In genomic region chr3:45320986-45321385, GRCh38 we compare ENCODE assay signal across 16 cellular contexts.
"Had no signal": no experiment of that assay in that cellular context is flagged by ENCODE, and none has a peak within 500 bp of the region (broad histone marks: within the 10 kb centered on the region; RNA-seq: fewer than 3 reads in every experiment).

No MANE protein-coding gene starts in this region.

- H3K36me3 Mint-ChIP-seq: naive thymus-derived CD8-positive, alpha-beta T cell had no signal

- H3K4me3 ChIP-seq: hepatocyte, pancreas, stomach, thoracic aorta, transverse colon had no signal

- H3K27ac Mint-ChIP-seq: progenitor cell of endocrine pancreas had no signal

- H3K36me3 ChIP-seq: pancreas, stomach, thoracic aorta, transverse colon had no signal

- H3K9me3 Mint-ChIP-seq: naive thymus-derived CD8-positive, alpha-beta T cell had no signal

- H3K4me3 Mint-ChIP-seq: naive thymus-derived CD8-positive, alpha-beta T cell had no signal

- DNase-seq: dermis blood vessel endothelial cell; effector CD4-positive, alpha-beta T cell; foreskin melanocyte; mammary epithelial cell; naive thymus-derived CD8-positive, alpha-beta T cell; nucleus accumbens; pancreas; right cardiac atrium; small intestine; stimulated activated CD4-positive, alpha-beta T cell treated with anti-CD3 and anti-CD28 coated beads, Interleukin-12 subunit alpha, Interleukin-12 subunit beta, amount 100 ng/mL, for 4 hours; stimulated activated naive CD4-positive, alpha-beta T cell; stomach; transverse colon had no signal

- H3K4me2 ChIP-seq: hepatocyte had no signal

- H3K27me3 ChIP-seq: pancreas, transverse colon had no signal

- H3K9me3 ChIP-seq: pancreas, stomach, thoracic aorta, transverse colon had no signal

- H3K27ac ChIP-seq: hepatocyte, pancreas, stomach, thoracic aorta, transverse colon had no signal

- ATAC-seq: naive thymus-derived CD8-positive, alpha-beta T cell; pancreas; right cardiac atrium had no signal

- H3K4me1 ChIP-seq: pancreas, stomach, transverse colon had no signal
